Comparison of ENCODE assay signal across 41 cellular contexts in genomic region chr15:69971771-69972170, GRCh38.
"Had no signal": no experiment of that assay in that cellular context is flagged by ENCODE, and none has a peak within 500 bp of the region (broad histone marks: within the 10 kb centered on the region; RNA-seq: fewer than 3 reads in every experiment).

No MANE protein-coding gene starts in this region.

- H3K27me3 ChIP-seq: ascending aorta had no signal

- H3K36me3 Mint-ChIP-seq: activated CD4-positive, alpha-beta memory T cell treated with anti-CD3 and anti-CD28 coated beads for 36 hours; activated naive CD8-positive, alpha-beta T cell treated with anti-CD3 and anti-CD28 coated beads for 36 hours; brain; WTC11 had no signal

- ATAC-seq: activated CD4-positive, alpha-beta T cell treated with anti-CD3 and anti-CD28 coated beads for 36 hours; activated CD4-positive, CD25-positive, alpha-beta regulatory T cell treated with anti-CD3 and anti-CD28 coated beads, Interleukin-2, amount 50 U/mL, for 24 hours; activated CD8-positive, alpha-beta T cell treated with anti-CD3 and anti-CD28 coated beads for 36 hours; activated naive CD4-positive, alpha-beta T cell treated with anti-CD3 and anti-CD28 coated beads, Interleukin-2, amount 50 U/mL, for 72 hours; activated T-cell treated with anti-CD3 and anti-CD28 coated beads, Interleukin-2, amount 50 U/mL, for 4 hours; activated T-cell treated with anti-CD3 and anti-CD28 coated beads, Interleukin-2, amount 50 U/mL, for 72 hours; activated T-helper 17 cell treated with anti-CD3 and anti-CD28 coated beads, Interleukin-2, amount 50 U/mL, for 72 hours; WTC11 had no signal

- H3K9me3 ChIP-seq: ascending aorta had no signal

- H3K27ac Mint-ChIP-seq: activated CD4-positive, alpha-beta memory T cell treated with anti-CD3 and anti-CD28 coated beads for 36 hours; activated CD4-positive, alpha-beta T cell treated with anti-CD3 and anti-CD28 coated beads for 36 hours; activated CD4-positive, alpha-beta T cell treated with anti-CD3 and anti-CD28 coated beads, Interleukin-2, amount 10 ng/mL, durations not matched to agents 24 days and 14 days; activated CD8-positive, alpha-beta T cell treated with anti-CD3 and anti-CD28 coated beads for 36 hours; activated naive CD4-positive, alpha-beta T cell treated with anti-CD3 and anti-CD28 coated beads for 36 hours; activated naive CD4-positive, alpha-beta T cell treated with anti-CD3 and anti-CD28 coated beads, Interleukin-2, amount 50 U/mL, for 72 hours; activated naive CD8-positive, alpha-beta T cell treated with anti-CD3 and anti-CD28 coated beads for 36 hours; activated T-cell treated with anti-CD3 and anti-CD28 coated beads, Interleukin-2, amount 50 U/mL, for 72 hours; activated T-helper 1 cell treated with anti-CD3 and anti-CD28 coated beads, Interleukin-12 subunit alpha, Interleukin-12 subunit beta, Interleukin-2, Interleukin-4 antibody, amounts not matched to agents 30 ng/mL and 10 ng/mL and 1 ng/mL, durations not matched to agents 14 hours and 24 hours and 36 hours; activated T-helper 17 cell treated with anti-CD3 and anti-CD28 coated beads, Interleukin-2, amount 50 U/mL, for 72 hours; brain; T-helper 1 cell treated with Interleukin-12 subunit alpha and Interleukin-12 subunit beta and Interleukin-4 antibody, amounts not matched to agents 30 μg/mL and 1 μg/mL, for 36 hours; T-helper 2 cell treated with Interferon-gamma antibody and Interleukin-4, amounts not matched to agents 5 μg/mL and 100 μg/mL, for 36 hours; WTC11 had no signal

- H3K36me3 ChIP-seq: ascending aorta, cardiac muscle cell had no signal

- FAIRE-seq: bronchial epithelial cell, colon, TTC549 had no signal

- H3K4me3 ChIP-seq: ascending aorta, cardiac muscle cell had no signal

- H3K9me3 Mint-ChIP-seq: activated CD4-positive, alpha-beta memory T cell treated with anti-CD3 and anti-CD28 coated beads for 36 hours; activated CD4-positive, alpha-beta T cell treated with anti-CD3 and anti-CD28 coated beads, Interleukin-2, amount 10 ng/mL, durations not matched to agents 24 days and 14 days; activated CD8-positive, alpha-beta T cell treated with anti-CD3 and anti-CD28 coated beads for 36 hours; activated naive CD4-positive, alpha-beta T cell treated with anti-CD3 and anti-CD28 coated beads for 36 hours; activated naive CD8-positive, alpha-beta T cell treated with anti-CD3 and anti-CD28 coated beads for 36 hours; activated T-cell treated with anti-CD3 and anti-CD28 coated beads, Interleukin-2, amount 50 U/mL, for 4 hours; activated T-cell treated with anti-CD3 and anti-CD28 coated beads, Interleukin-2, amount 50 U/mL, for 72 hours; activated T-helper 1 cell treated with anti-CD3 and anti-CD28 coated beads, Interleukin-12 subunit alpha, Interleukin-12 subunit beta, Interleukin-2, Interleukin-4 antibody, amounts not matched to agents 30 ng/mL and 10 ng/mL and 1 ng/mL, durations not matched to agents 14 hours and 24 hours and 36 hours; activated T-helper 17 cell treated with anti-CD3 and anti-CD28 coated beads, Interleukin-2, amount 50 U/mL, for 72 hours; central memory CD8-positive, alpha-beta T cell; T-helper 1 cell treated with Interleukin-12 subunit alpha and Interleukin-12 subunit beta and Interleukin-4 antibody, amounts not matched to agents 30 μg/mL and 1 μg/mL, for 36 hours; T-helper 2 cell treated with Interferon-gamma antibody and Interleukin-4, amounts not matched to agents 5 μg/mL and 100 μg/mL, for 36 hours; WTC11 had no signal

- H3K4me3 Mint-ChIP-seq: activated CD4-positive, alpha-beta memory T cell treated with anti-CD3 and anti-CD28 coated beads for 36 hours; activated CD4-positive, alpha-beta T cell treated with anti-CD3 and anti-CD28 coated beads for 36 hours; activated CD4-positive, alpha-beta T cell treated with anti-CD3 and anti-CD28 coated beads, Interleukin-2, amount 10 ng/mL, durations not matched to agents 24 days and 14 days; activated CD8-positive, alpha-beta T cell treated with anti-CD3 and anti-CD28 coated beads for 36 hours; activated naive CD4-positive, alpha-beta T cell treated with anti-CD3 and anti-CD28 coated beads for 36 hours; activated naive CD8-positive, alpha-beta T cell treated with anti-CD3 and anti-CD28 coated beads for 36 hours; activated T-cell treated with anti-CD3 and anti-CD28 coated beads, Interleukin-2, amount 50 U/mL, for 4 hours; activated T-cell treated with anti-CD3 and anti-CD28 coated beads, Interleukin-2, amount 50 U/mL, for 72 hours; activated T-helper 1 cell treated with anti-CD3 and anti-CD28 coated beads, Interleukin-12 subunit alpha, Interleukin-12 subunit beta, Interleukin-2, Interleukin-4 antibody, amounts not matched to agents 30 ng/mL and 10 ng/mL and 1 ng/mL, durations not matched to agents 14 hours and 24 hours and 36 hours; activated T-helper 17 cell treated with anti-CD3 and anti-CD28 coated beads, Interleukin-2, amount 50 U/mL, for 72 hours; central memory CD8-positive, alpha-beta T cell; T-helper 1 cell treated with Interleukin-12 subunit alpha and Interleukin-12 subunit beta and Interleukin-4 antibody, amounts not matched to agents 30 μg/mL and 1 μg/mL, for 36 hours; T-helper 2 cell treated with Interferon-gamma antibody and Interleukin-4, amounts not matched to agents 5 μg/mL and 100 μg/mL, for 36 hours; WTC11 had no signal

- H3K27ac ChIP-seq: ascending aorta, cardiac muscle cell, VCaP had no signal

- DNase-seq: activated CD4-positive, alpha-beta memory T cell treated with anti-CD3 and anti-CD28 coated beads for 36 hours; activated CD4-positive, alpha-beta T cell treated with anti-CD3 and anti-CD28 coated beads for 1 hour; activated CD4-positive, alpha-beta T cell treated with anti-CD3 and anti-CD28 coated beads for 36 hours; activated CD4-positive, alpha-beta T cell treated with anti-CD3 and anti-CD28 coated beads, Interleukin-2, amount 10 ng/mL, durations not matched to agents 24 days and 14 days; activated CD4-positive, alpha-beta T cell treated with anti-CD3 and anti-CD28 coated beads, Interleukin-2, amount 50 U/mL, for 1 hour; activated CD4-positive, alpha-beta T cell treated with anti-CD3 and anti-CD28 coated beads, Interleukin-2, amount 50 U/mL, for 4 hours; activated CD4-positive, CD25-positive, alpha-beta regulatory T cell; activated CD8-positive, alpha-beta memory T cell treated with anti-CD3 and anti-CD28 coated beads, Interleukin-2, amount 50 U/mL, for 4 hours; activated CD8-positive, alpha-beta T cell treated with anti-CD3 and anti-CD28 coated beads for 36 hours; activated effector memory CD4-positive, alpha-beta T cell treated with anti-CD3 and anti-CD28 coated beads, Interleukin-2, amount 50 U/mL, for 16 hours; activated gamma-delta T cell treated with Interleukin-2 at 50 U/mL for 16 hours; activated naive CD4-positive, alpha-beta T cell; activated naive CD4-positive, alpha-beta T cell treated with anti-CD3 and anti-CD28 coated beads for 36 hours; activated naive CD4-positive, alpha-beta T cell treated with anti-CD3 and anti-CD28 coated beads, Interleukin-2, amount 50 U/mL, for 16 hours; activated naive CD8-positive, alpha-beta T cell treated with anti-CD3 and anti-CD28 coated beads for 36 hours; activated T-cell treated with anti-CD3 and anti-CD28 coated beads for 4 hours; activated T-cell treated with anti-CD3 and anti-CD28 coated beads, Interleukin-2, amount 50 U/mL, for 1 hour; activated T-cell treated with anti-CD3 and anti-CD28 coated beads, Interleukin-2, amount 50 U/mL, for 4 hours; activated T-cell treated with anti-CD3 and anti-CD28 coated beads, Interleukin-2, amount 50 U/mL, for 72 hours; amygdala; anterior cingulate cortex; caudate nucleus; cerebellar nuclear complex; T-helper 1 cell; T-helper 2 cell; T-helper 9 cell had no signal

- H3K4me1 Mint-ChIP-seq: activated CD4-positive, alpha-beta T cell treated with anti-CD3 and anti-CD28 coated beads for 36 hours; activated CD4-positive, alpha-beta T cell treated with anti-CD3 and anti-CD28 coated beads, Interleukin-2, amount 10 ng/mL, durations not matched to agents 24 days and 14 days; activated naive CD8-positive, alpha-beta T cell treated with anti-CD3 and anti-CD28 coated beads for 36 hours; activated T-helper 17 cell treated with anti-CD3 and anti-CD28 coated beads, Interleukin-2, amount 50 U/mL, for 72 hours; WTC11 had no signal
